12 cellular contexts compared by ENCODE assay signal in genomic region chr3:112297714-112298113, GRCh38.
DNase-seq lines count a peak whose midpoint lies in the region; ATAC-seq, FAIRE-seq and TF ChIP-seq lines count a peak whose summit lies in the region.
"Had no signal": no experiment of that assay in that cellular context is flagged by ENCODE, and none has a peak within 500 bp of the region (broad histone marks: within the 10 kb centered on the region; RNA-seq: fewer than 3 reads in every experiment).

No MANE protein-coding gene starts in this region.

- DNase-seq in GM12865 (ENCODE audit: low read depth) (peak; percentile 48), dedifferentiated amniotic fluid mesenchymal stem cell (ENCODE audit: extremely low spot score) (no peak), kidney tubule cell (ENCODE audit: low spot score) (no peak), NCI-H69 (lab: John Stamatoyannopoulos, UW) (no peak)
- DNase-seq: psoas muscle, transverse colon had no signal

- peak overlapping the region; percentile 82 for H3K27ac ChIP-seq in OCI-LY1 (ENCODE audit: low read depth, low read length, poor library complexity, severe bottlenecking)
- H3K27ac ChIP-seq: psoas muscle had no signal

- no peaks in the 10 kb centered on the region for H4K20me1 ChIP-seq in OCI-LY1 (ENCODE audit: insufficient read depth, low read length)

- ATAC-seq in GM21619 (IDR thresholded peaks at IDR 0.05; ENCODE audit: unreplicated experiment): peak; percentile 37
- no peak for ATAC-seq in GM21423 (IDR thresholded peaks at IDR 0.05; ENCODE audit: unreplicated experiment)
- ATAC-seq: psoas muscle had no signal

- no peaks in the 10 kb centered on the region; the same call in 1 of the 2 replicates for H3F3A ChIP-seq in OCI-LY1 (ENCODE audit: insufficient read depth, low read length)

- peak; percentile 77 for FAIRE-seq in endometrium (lab: Jason Lieb, UNC)
- FAIRE-seq: D721Med, TTC549 had no signal

- H3K79me2 ChIP-seq in OCI-LY1 (ENCODE audit: insufficient read depth, low read length): no peaks in the 10 kb centered on the region

- no peaks in the 10 kb centered on the region for H3K36me3 ChIP-seq in OCI-LY1 (ENCODE audit: insufficient read depth, low read length)
- H3K36me3 ChIP-seq: transverse colon had no signal

- no peaks in the 10 kb centered on the region for H3K9me2 ChIP-seq in OCI-LY1 (ENCODE audit: low read depth, low read length)

- H3K4me2 ChIP-seq in OCI-LY1 (ENCODE audit: low read length): peak overlapping the region; percentile 51

- H3K4me1 ChIP-seq in OCI-LY1 (ENCODE audit: insufficient read depth, low read length, severe bottlenecking): peaks cover 54% of the 10 kb centered on the region
- H3K4me1 ChIP-seq: psoas muscle had no signal

- no peaks in the 10 kb centered on the region for H3K9me3 ChIP-seq in OCI-LY1 (ENCODE audit: low read length)
- H3K9me3 ChIP-seq: psoas muscle, transverse colon had no signal

- no peaks in the 10 kb centered on the region for H3K27me3 ChIP-seq in OCI-LY1 (ENCODE audit: insufficient read depth, low read length)
- H3K27me3 ChIP-seq: transverse colon had no signal

- H3K4me3 ChIP-seq in GM12865 (ENCODE audit: low read depth, low read length): peak overlapping the region; percentile 17; the same call in 1 of the 2 replicates
- peak overlapping the region; percentile 26 for H3K4me3 ChIP-seq in OCI-LY1 (ENCODE audit: low read depth, low read length, poor library complexity, severe bottlenecking)
- H3K4me3 ChIP-seq: psoas muscle, transverse colon had no signal

- H3K9ac ChIP-seq in OCI-LY1 (ENCODE audit: low read length): peak overlapping the region; percentile 10

- no peak for TF ChIP-seq CTCF in GM12865 (IDR thresholded peaks at IDR 0.05; ENCODE audit: insufficient read depth, low read depth, low read length, missing control alignments)
- no peak for TF ChIP-seq CTCF in OCI-LY1 (IDR thresholded peaks at IDR 0.05; ENCODE audit: low read length)

- peak overlapping the region; percentile 10 for H2AFZ ChIP-seq in OCI-LY1 (ENCODE audit: low read length)
